22 cellular contexts compared by ENCODE assay signal in the genomic region with DNA sequence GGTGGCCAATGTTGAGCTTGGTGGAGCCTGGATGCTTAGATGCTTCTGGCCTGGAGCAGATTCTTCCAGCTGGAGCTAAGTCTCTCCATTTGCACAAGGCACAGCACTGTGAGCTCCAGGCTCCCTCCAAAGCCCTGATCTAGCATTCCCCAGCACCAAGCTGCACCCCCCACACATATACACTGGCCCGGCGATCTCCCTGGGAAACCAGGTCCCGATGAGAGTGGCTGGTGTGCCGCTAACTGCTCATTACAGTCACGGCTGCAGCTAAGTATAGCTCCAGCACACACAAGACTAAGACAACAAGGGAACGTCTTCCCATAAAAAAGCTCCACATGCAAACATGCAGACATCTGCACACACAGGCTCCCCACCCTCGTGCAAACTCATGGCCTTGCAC. TPM values are rescaled to one million over a fixed set of nuclear protein-coding genes. Genes with fewer than 3 reads are reported as not detected.
"Had no signal": no experiment of that assay in that cellular context is flagged by ENCODE, and none has a peak within 500 bp of the region (broad histone marks: within the 10 kb centered on the region; RNA-seq: fewer than 3 reads in every experiment).

No MANE protein-coding gene starts in this region.

- ATAC-seq: activated CD8-positive, alpha-beta T cell treated with anti-CD3 and anti-CD28 coated beads, Interleukin-2, amount 10 ng/mL, durations not matched to agents 7 days and 5 days; effector memory CD8-positive, alpha-beta T cell; stimulated activated naive CD8-positive, alpha-beta T cell treated with anti-CD3 and anti-CD28 coated beads, Interleukin-15, amount 100 ng/mL, for 72 hours had no signal

- H3K9me3 Mint-ChIP-seq: activated CD4-positive, alpha-beta T cell treated with anti-CD3 and anti-CD28 coated beads, Interleukin-2, amount 10 ng/mL, durations not matched to agents 7 days and 5 days; activated T-cell treated with anti-CD3 and anti-CD28 coated beads, Interleukin-2, amount 50 U/mL, for 24 hours; effector memory CD8-positive, alpha-beta T cell; neural crest cell; stimulated activated naive CD8-positive, alpha-beta T cell treated with anti-CD3 and anti-CD28 coated beads, Interleukin-15, amount 100 ng/mL, for 72 hours; T-helper 1 cell treated with Interleukin-12 subunit alpha and Interleukin-12 subunit beta and Interleukin-4 antibody, amounts not matched to agents 30 μg/mL and 1 μg/mL, for 36 hours had no signal

- DNase-seq: activated CD4-positive, alpha-beta T cell treated with anti-CD3 and anti-CD28 coated beads, Interleukin-2, amount 10 ng/mL, durations not matched to agents 7 days and 5 days; activated CD8-positive, alpha-beta T cell treated with anti-CD3 and anti-CD28 coated beads, Interleukin-2, amount 10 ng/mL, durations not matched to agents 7 days and 5 days; activated effector memory CD4-positive, alpha-beta T cell treated with Interleukin-2 at 50 U/mL for 16 hours; activated naive CD4-positive, alpha-beta T cell treated with anti-CD3 and anti-CD28 coated beads, Interleukin-2, amount 50 U/mL, for 16 hours; activated T-cell treated with anti-CD3 and anti-CD28 coated beads, Interleukin-2, amount 50 U/mL, for 24 hours; dermis blood vessel endothelial cell; effector memory CD8-positive, alpha-beta T cell; esophagus squamous epithelium; islet precursor cell; small intestine; stimulated activated CD4-positive, alpha-beta T cell treated with anti-CD3 and anti-CD28 coated beads, Interleukin-4, amount 100 ng/mL, for 1 hour; stimulated activated naive CD8-positive, alpha-beta T cell treated with anti-CD3 and anti-CD28 coated beads, Interleukin-15, amount 100 ng/mL, for 72 hours; transverse colon had no signal

- H3K27ac ChIP-seq: ascending aorta, esophagus squamous epithelium, right lobe of liver, suprapubic skin, transverse colon, vagina had no signal

- H3K27ac Mint-ChIP-seq: activated CD4-positive, alpha-beta T cell treated with anti-CD3 and anti-CD28 coated beads, Interleukin-2, amount 10 ng/mL, durations not matched to agents 7 days and 5 days; activated CD8-positive, alpha-beta T cell treated with anti-CD3 and anti-CD28 coated beads, Interleukin-2, amount 10 ng/mL, durations not matched to agents 7 days and 5 days; activated T-cell treated with anti-CD3 and anti-CD28 coated beads, Interleukin-2, amount 50 U/mL, for 24 hours; effector memory CD8-positive, alpha-beta T cell; stimulated activated naive CD8-positive, alpha-beta T cell treated with anti-CD3 and anti-CD28 coated beads, Interleukin-15, amount 100 ng/mL, for 72 hours; T-helper 1 cell treated with Interleukin-12 subunit alpha and Interleukin-12 subunit beta and Interleukin-4 antibody, amounts not matched to agents 30 μg/mL and 1 μg/mL, for 36 hours had no signal

RNA-seq across cellular contexts. Expression of gene KCNC1, which starts 17.6 kb away (rescaled TPM):
- total RNA-seq: activated CD4-positive, alpha-beta T cell treated with anti-CD3 and anti-CD28 coated beads, Interleukin-2, amount 10 ng/mL, durations not matched to agents 7 days and 5 days; activated CD8-positive, alpha-beta T cell treated with anti-CD3 and anti-CD28 coated beads, Interleukin-2, amount 10 ng/mL, durations not matched to agents 7 days and 5 days; ascending aorta; dermis blood vessel endothelial cell; esophagus squamous epithelium; left lobe of liver; osteocyte; pulmonary artery endothelial cell; right lobe of liver; suprapubic skin had no signal

RNA-seq across cellular contexts. Expression of gene MYOD1, which starts 32.8 kb away (rescaled TPM):
- total RNA-seq: activated CD4-positive, alpha-beta T cell treated with anti-CD3 and anti-CD28 coated beads, Interleukin-2, amount 10 ng/mL, durations not matched to agents 7 days and 5 days; activated CD8-positive, alpha-beta T cell treated with anti-CD3 and anti-CD28 coated beads, Interleukin-2, amount 10 ng/mL, durations not matched to agents 7 days and 5 days; ascending aorta; dermis blood vessel endothelial cell; esophagus squamous epithelium; left lobe of liver; neural crest cell; osteocyte; pulmonary artery endothelial cell; right lobe of liver; suprapubic skin; transverse colon; vagina had no signal
